12 cellular contexts compared by ENCODE assay signal in genomic region chr5:124410539-124410938, GRCh38.
DNase-seq lines count a peak whose midpoint lies in the region; ATAC-seq and TF ChIP-seq lines count a peak whose summit lies in the region.
"Had no signal": no experiment of that assay in that cellular context is flagged by ENCODE, and none has a peak within 500 bp of the region (broad histone marks: within the 10 kb centered on the region; RNA-seq: fewer than 3 reads in every experiment).

No MANE protein-coding gene starts in this region.

- H3K36me3 Mint-ChIP-seq in memory B cell (no peaks in the 10 kb centered on the region), nephron progenitor cell (ENCODE audit: low read depth) (peaks cover 9% of the 10 kb centered on the region)

- TF ChIP-seq CTCF in nephron progenitor cell (IDR thresholded peaks at IDR 0.05), result no peak

- intact Hi-C loops in right cardiac atrium (cut with DNase I), result no loop called here

- H3K27ac ChIP-seq in right cardiac atrium (ENCODE audit: low read length), result no peak overlapping the region
- H3K27ac ChIP-seq: epithelial cell of prostate had no signal

- H3K9me3 Mint-ChIP-seq in memory B cell (peaks cover 7% of the 10 kb centered on the region), nephron progenitor cell (no peaks in the 10 kb centered on the region)

- H3K27ac Mint-ChIP-seq in memory B cell (no peak overlapping the region), nephron progenitor cell (no peak overlapping the region)

- peak; percentile 93 for ATAC-seq in GM19035 (IDR thresholded peaks at IDR 0.05; ENCODE audit: unreplicated experiment)
- ATAC-seq in HG02571 (IDR thresholded peaks at IDR 0.05; ENCODE audit: unreplicated experiment), result peak; percentile 88
- peak; percentile 96 for ATAC-seq in HG03280 (IDR thresholded peaks at IDR 0.05; ENCODE audit: unreplicated experiment)
- ATAC-seq in memory B cell (ENCODE audit: low read depth), result peak; percentile 100
- ATAC-seq in right cardiac atrium, result no peak

- no peak overlapping the region for H3K4me3 ChIP-seq in right cardiac atrium (ENCODE audit: low read length)

- peak in 1 of 2 donors; percentile 49 for DNase-seq in memory B cell (ENCODE audit: low spot score in 2 of 2)
- no peak for DNase-seq in nephron progenitor cell
- no peak for DNase-seq in DMS 273 treated with DMSO at 0.1 percent for 48 hours (lab: John Stamatoyannopoulos, UW)
- no peak for DNase-seq in right cardiac atrium
- DNase-seq in pons (ENCODE audit: low spot score), result no peak
- DNase-seq: Calu3, KBM-7, SW 1271 had no signal

- H3K9me3 ChIP-seq in right cardiac atrium (ENCODE audit: control insufficient read depth, low read length), result no peaks in the 10 kb centered on the region

- H3K4me3 Mint-ChIP-seq in memory B cell (peak overlapping the region; percentile 49), nephron progenitor cell (no peak overlapping the region)

- no peaks in the 10 kb centered on the region for H3K27me3 ChIP-seq in right cardiac atrium (ENCODE audit: control insufficient read depth, insufficient read depth)

- H3K4me1 Mint-ChIP-seq in memory B cell, result peaks cover 23% of the 10 kb centered on the region
- peaks cover 11% of the 10 kb centered on the region for H3K4me1 Mint-ChIP-seq in nephron progenitor cell

- H3K27me3 Mint-ChIP-seq in memory B cell (no peaks in the 10 kb centered on the region), nephron progenitor cell (ENCODE audit: low read depth, poor library complexity) (no peaks in the 10 kb centered on the region)

- H3K4me1 ChIP-seq in right cardiac atrium (ENCODE audit: control insufficient read depth, insufficient read depth, low read length), result peaks cover 3% of the 10 kb centered on the region

Comparison
In these comparisons a context has a peak if more than half of its experiments do, and no peak if none do; other contexts are left out.
1. ATAC-seq: peak in GM19035 (single experiment), HG02571 (single experiment), HG03280 (single experiment) and memory B cell (single experiment); none in right cardiac atrium (0 of 2).